ENCODE assay signal across 17 cellular contexts in genomic region chr1:8297245-8297644, GRCh38. TPM values are rescaled to one million over a fixed set of nuclear protein-coding genes. Genes with fewer than 3 reads are reported as not detected.
DNase-seq lines count a peak whose midpoint lies in the region; ATAC-seq, FAIRE-seq and TF ChIP-seq lines count a peak whose summit lies in the region.
"Had no signal": no experiment of that assay in that cellular context is flagged by ENCODE, and none has a peak within 500 bp of the region (broad histone marks: within the 10 kb centered on the region; RNA-seq: fewer than 3 reads in every experiment).

No MANE protein-coding gene starts in this region.

- in situ Hi-C loops in HepG2 (cut with HindIII; ENCODE audit: extremely low pct_ligation_motif_present, low pct_unique_long_range_greater_than_20kb): no loop called here
- in situ Hi-C loops in K562 (cut with MboI): no loop called here

- H3K79me2 ChIP-seq in HepG2 (ENCODE audit: insufficient read depth, low read length) (no peaks in the 10 kb centered on the region), K562 (ENCODE audit: control insufficient read depth, insufficient read depth, low read length) (no peaks in the 10 kb centered on the region)

- WGBS in HepG2 (ENCODE audit: low lambda C conversion rate): 77% methylated on average over 4 of the region's 4 CpGs
- WGBS in right lobe of liver (ENCODE audit: insufficient coverage, low coverage, low lambda C conversion rate, missing lambda C conversion rate): 90% methylated on average over 3 of the region's 4 CpGs
- WGBS in K562 (ENCODE audit: insufficient coverage, low coverage, missing lambda C conversion rate): 5% methylated on average over 4 of the region's 4 CpGs

- no peak for TF ChIP-seq CTCF in HepG2 (CRISPR knock-in tag; IDR thresholded peaks at IDR 0.05)
- TF ChIP-seq CTCF in right lobe of liver (IDR thresholded peaks at IDR 0.05): no peak
- TF ChIP-seq CTCF in K562 (IDR thresholded peaks at IDR 0.05 in 2 of 3, conservative IDR thresholded peaks at IDR 0.05 in 1 of 3; ENCODE audit: insufficient read depth in 2 of 3, low read depth in 1 of 3, low read length in 3 of 3): no peak
- no peak for TF ChIP-seq CTCF in GM10266 (IDR thresholded peaks at IDR 0.05; ENCODE audit: control insufficient read depth, insufficient read depth, low read depth, missing control alignments)
- TF ChIP-seq CTCF in uterus (IDR thresholded peaks at IDR 0.05): no peak

- H3K4me2 ChIP-seq in HepG2 (ENCODE audit: low read depth, low read length): no peak overlapping the region
- no peak overlapping the region for H3K4me2 ChIP-seq in K562 (ENCODE audit: insufficient read depth, low read length)
- H3K4me2 ChIP-seq: BLaER1 treated with 17β-estradiol and CSF1 and Interleukin-3, amounts not matched to agents 10 nM and 100 nM had no signal

- no peaks in the 10 kb centered on the region for H3K9me1 ChIP-seq in K562 (ENCODE audit: control insufficient read depth, insufficient read depth, low read length)

- intact Hi-C loops in HepG2 (cut with micrococcal nuclease; ENCODE audit: unreplicated experiment) (no loop called here), right lobe of liver (cut with DNase I) (no loop called here), K562 (cut with micrococcal nuclease) (no loop called here), uterus (cut with DNase I; ENCODE audit: low total_unique reads) (no loop called here)

- H3K27me3 ChIP-seq in HepG2 (ENCODE audit: control insufficient read depth in 1 of 2, insufficient read depth in 2 of 2, low read length in 2 of 2): no peaks in the 10 kb centered on the region
- no peaks in the 10 kb centered on the region for H3K27me3 ChIP-seq in right lobe of liver
- peaks cover 25 to 43% of the 10 kb centered on the region in 2 experiments for H3K27me3 ChIP-seq in K562 (ENCODE audit: control insufficient read depth in 2 of 2, insufficient read depth in 2 of 2, low read length in 2 of 2)
- no peaks in the 10 kb centered on the region for H3K27me3 ChIP-seq in uterus
- H3K27me3 ChIP-seq: BLaER1 treated with 17β-estradiol and CSF1 and Interleukin-3, amounts not matched to agents 10 nM and 100 nM had no signal

- ATAC-seq in HepG2 (no peak), right lobe of liver (no peak), K562 (peak; percentile 63; the same call in 2 of the 3 replicates)

- FAIRE-seq in HepG2 (lab: Jason Lieb, UNC) (no peak), K562 (lab: Jason Lieb, UNC) (no peak)
- FAIRE-seq: H54 had no signal

- H2AFZ ChIP-seq in HepG2 (ENCODE audit: low read length) (no peak overlapping the region), K562 (ENCODE audit: low read depth, low read length) (peak overlapping the region; percentile 65)

- POLR2A ChIA-PET in HepG2 (lab: Yijun Ruan, JAX) (no interaction called here), K562 (lab: Yijun Ruan, JAX) (no interaction called here)

- H3K9me3 ChIP-seq in HepG2 (ENCODE audit: low read length) (no peaks in the 10 kb centered on the region), right lobe of liver (no peaks in the 10 kb centered on the region), K562 (replicated peaks; ENCODE audit: control insufficient read depth, insufficient read depth, low read depth, low read length) (no peaks in the 10 kb centered on the region), uterus (no peaks in the 10 kb centered on the region)
- H3K9me3 ChIP-seq: BLaER1 treated with 17β-estradiol and CSF1 and Interleukin-3, amounts not matched to agents 10 nM and 100 nM had no signal

- H3K9ac ChIP-seq in HepG2 (ENCODE audit: insufficient read depth, low read depth, low read length): no peak overlapping the region
- H3K9ac ChIP-seq in K562 (ENCODE audit: insufficient read depth in 1 of 2, low read depth in 2 of 2, low read length in 2 of 2): no peak overlapping the region
- H3K9ac ChIP-seq: BLaER1 treated with 17β-estradiol and CSF1 and Interleukin-3, amounts not matched to agents 10 nM and 100 nM had no signal

- BruUV-seq in HepG2 (replicated peaks; lab: Mats Ljungman, UMichigan) (no TSS peak), K562 (replicated peaks; lab: Mats Ljungman, UMichigan) (no TSS peak)

- no peak for TF ChIP-seq EP300 in HepG2 (IDR thresholded peaks at IDR 0.05; ENCODE audit: low read depth in 2 of 2, low read length in 2 of 2)
- no peak for TF ChIP-seq EP300 in HepG2 (CRISPR knock-in tag; IDR thresholded peaks at IDR 0.05; ENCODE audit: borderline replicate concordance)
- no peak for TF ChIP-seq EP300 in K562 (IDR thresholded peaks at IDR 0.05; ENCODE audit: low read length)

- H4K20me1 ChIP-seq in HepG2 (ENCODE audit: insufficient read depth, low read length) (no peaks in the 10 kb centered on the region), K562 (replicated peaks; ENCODE audit: control insufficient read depth, insufficient read depth, low read length) (no peaks in the 10 kb centered on the region)
- H4K20me1 ChIP-seq: BLaER1 treated with 17β-estradiol and CSF1 and Interleukin-3, amounts not matched to agents 10 nM and 100 nM had no signal

- H3K36me3 ChIP-seq in HepG2 (replicated peaks in 1 of 2; ENCODE audit: control insufficient read depth in 1 of 2, insufficient read depth in 2 of 2, low read length in 2 of 2) (no peaks in the 10 kb centered on the region), right lobe of liver (no peaks in the 10 kb centered on the region), K562 (ENCODE audit: control insufficient read depth, insufficient read depth, low read length) (no peaks in the 10 kb centered on the region), uterus (no peaks in the 10 kb centered on the region)
- H3K36me3 ChIP-seq: BLaER1 treated with 17β-estradiol and CSF1 and Interleukin-3, amounts not matched to agents 10 nM and 100 nM had no signal

- TF ChIP-seq RAD21 in HepG2 (CRISPR knock-in tag; IDR thresholded peaks at IDR 0.05): no peak
- TF ChIP-seq RAD21 in K562 (CRISPR knock-in tag; conservative IDR thresholded peaks at IDR 0.05 in 1 of 2, IDR thresholded peaks at IDR 0.05 in 1 of 2): no peak

- TF ChIP-seq POLR2A in HepG2 (IDR thresholded peaks at IDR 0.05; ENCODE audit: insufficient read depth in 1 of 2, low read depth in 2 of 2, low read length in 2 of 2): no peak
- TF ChIP-seq POLR2A in right lobe of liver (IDR thresholded peaks at IDR 0.05): no peak
- TF ChIP-seq POLR2A in K562 (conservative IDR thresholded peaks at IDR 0.05): no peak
- TF ChIP-seq POLR2A in uterus (IDR thresholded peaks at IDR 0.05): no peak

- H3K4me3 ChIP-seq in HepG2 (replicated peaks in 1 of 3; ENCODE audit: insufficient read depth in 1 of 3, low read depth in 2 of 3, low read length in 3 of 3): no peak overlapping the region
- no peak overlapping the region for H3K4me3 ChIP-seq in right lobe of liver
- H3K4me3 ChIP-seq in K562: no peak overlapping the region
- no peak overlapping the region for H3K4me3 ChIP-seq in uterus
- H3K4me3 ChIP-seq: BLaER1 treated with 17β-estradiol and CSF1 and Interleukin-3, amounts not matched to agents 10 nM and 100 nM had no signal

- CTCF ChIA-PET in HepG2 (lab: Yijun Ruan, JAX; ENCODE audit: low intra/inter-chr PET ratio, low total read pairs) (no interaction called here), K562 (lab: Yijun Ruan, JAX; ENCODE audit: low intra/inter-chr PET ratio) (no interaction called here)

- H3K27ac ChIP-seq in HepG2 (ENCODE audit: extremely low read length, insufficient read depth, low read length) (no peak overlapping the region), right lobe of liver (no peak overlapping the region), K562 (ENCODE audit: extremely low read depth, low read depth, low read length) (no peak overlapping the region), uterus (no peak overlapping the region)
- H3K27ac ChIP-seq: 22Rv1; BLaER1 treated with 17β-estradiol and CSF1 and Interleukin-3, amounts not matched to agents 10 nM and 100 nM had no signal

- DNase-seq in DMS153 (lab: John Stamatoyannopoulos, UW) (peak; percentile 21), DMS153 treated with DMSO at 0.1 percent for 48 hours (lab: John Stamatoyannopoulos, UW; ENCODE audit: unreplicated experiment) (no peak), HepG2 (ENCODE audit: low spot score) (no peak), right lobe of liver (no peak), K562 (ENCODE audit: extremely low read depth in 1 of 4, low spot score in 3 of 4) (no peak), NCI-H1092 treated with DMSO at 0.1 percent for 48 hours (lab: John Stamatoyannopoulos, UW) (no peak), GM10266 (ENCODE audit: extremely low spot score) (no peak), uterus (no peak)
- DNase-seq: DMS79, NCI-H1694 treated with DMSO at 0.1 percent for 48 hours, NCI-H748 treated with DMSO at 0.1 percent for 48 hours, SIG-M5, SW 1271 had no signal

- H3K4me1 ChIP-seq in HepG2 (ENCODE audit: insufficient read depth, low read length) (peaks cover 18% of the 10 kb centered on the region), right lobe of liver (no peaks in the 10 kb centered on the region), K562 (replicated peaks in 1 of 2; ENCODE audit: control insufficient read depth in 2 of 2, insufficient read depth in 2 of 2, low read length in 2 of 2) (no peaks in the 10 kb centered on the region), uterus (peaks cover 0 to 5% of the 10 kb centered on the region in 2 donors)
- H3K4me1 ChIP-seq: BLaER1 treated with 17β-estradiol and CSF1 and Interleukin-3, amounts not matched to agents 10 nM and 100 nM had no signal

RNA-seq across cellular contexts. Expression of gene SLC45A1, which starts 20.7 kb away (rescaled TPM):
- total RNA-seq in HepG2 (2016; rRNA removed; fragmentation: Illumina TruSeq; extraction: Trizol) (not detected in 2 replicates), right lobe of liver (under 1 TPM in 5 of 6 experiments, not detected in 1; 0.13 to 0.53 (median 0.25) TPM), K562 (2014; rRNA removed) (not detected in 2 replicates), K562 (2014; rRNA removed; fragmentation: Illumina TruSeq; extraction: Trizol) (not detected in 2 replicates), K562 (2015; rRNA removed; fragmentation: Illumina TruSeq; extraction: Trizol) (not detected in 2 replicates), K562 (2021) (not detected in 2 replicates), uterus (10 to 100 TPM in 2 of 4 donors, 1 to 10 TPM in 1, under 1 TPM in 1; 0.51 to 13.8 (median 7.4) TPM)
- not detected in 2 replicates for total RNA-seq in HepG2 (2016; cell fraction: cytosol; rRNA removed; fragmentation: Illumina TruSeq; extraction: Trizol; ENCODE audit: low read depth)
- total RNA-seq in HepG2 (2016; cell fraction: insoluble cytoplasmic fraction; rRNA removed; fragmentation: Illumina TruSeq; extraction: Trizol): not detected in 2 replicates
- not detected in 2 replicates for total RNA-seq in HepG2 (2016; cell fraction: membrane; rRNA removed; fragmentation: Illumina TruSeq; extraction: Trizol)
- total RNA-seq in HepG2 (2016; cell fraction: nucleus; rRNA removed; fragmentation: Illumina TruSeq; extraction: Trizol): not detected in 2 replicates
- polyA plus RNA-seq in HepG2 (2011; rRNA removed) (0.05 TPM in 1 of 2 replicates, not detected in the other), K562 (2011; rRNA removed) (not detected in 2 replicates), K562 (2014; fragmentation: Illumina TruSeq; extraction: Trizol) (not detected in 2 replicates), K562 (2014; fragmentation: Nextera tagmentation; extraction: Ambion mirVana) (not detected), K562 (2014; rRNA removed) (not detected in 2 replicates)
- polyA plus RNA-seq in HepG2 (2011; cell fraction: cytosol; rRNA removed): 0.03 TPM in 1 of 2 replicates, not detected in the other
- 0.09 TPM in 1 of 2 replicates, not detected in the other for polyA plus RNA-seq in HepG2 (2011; cell fraction: nucleus; rRNA removed)
- not detected in 2 replicates for polyA plus RNA-seq in HepG2 (2012)
- polyA plus RNA-seq in HepG2 (2016; cell fraction: cytosol; fragmentation: Illumina TruSeq; extraction: Trizol; ENCODE audit: low read depth): not detected in 2 replicates
- polyA plus RNA-seq in HepG2 (2016; cell fraction: insoluble cytoplasmic fraction; fragmentation: Illumina TruSeq; extraction: Trizol; ENCODE audit: low read depth): not detected in 2 replicates
- not detected in 2 replicates for polyA plus RNA-seq in HepG2 (2016; cell fraction: membrane; fragmentation: Illumina TruSeq; extraction: Trizol; ENCODE audit: low read depth)
- polyA plus RNA-seq in HepG2 (2016; cell fraction: nucleus; fragmentation: Illumina TruSeq; extraction: Trizol; ENCODE audit: insufficient read depth, low read depth): not detected in 2 replicates
- polyA minus RNA-seq in HepG2 (2011; rRNA and poly(A)+ RNA removed; ENCODE audit: low replicate concordance): not detected in 2 replicates
- not detected in 2 replicates for polyA minus RNA-seq in HepG2 (2011; cell fraction: cytosol; rRNA and poly(A)+ RNA removed)
- not detected in 2 replicates for polyA minus RNA-seq in HepG2 (2011; cell fraction: nucleus; rRNA and poly(A)+ RNA removed)
- total RNA-seq in K562 (2011; cell fraction: chromatin; rRNA removed; ENCODE audit: low replicate concordance): not detected in 2 replicates
- total RNA-seq in K562 (2011; cell fraction: nucleolus; rRNA removed): not detected in 2 replicates
- total RNA-seq in K562 (2011; cell fraction: nucleoplasm; rRNA removed): not detected in 2 replicates
- not detected in 2 replicates for polyA plus RNA-seq in K562 (2011; cell fraction: cytosol; rRNA removed)
- polyA plus RNA-seq in K562 (2011; cell fraction: nucleus; rRNA removed): not detected in 2 replicates
- polyA plus RNA-seq in K562 (2012): not detected in 2 replicates
- not detected in 2 replicates for polyA minus RNA-seq in K562 (2011; rRNA and poly(A)+ RNA removed)
- not detected in 2 replicates for polyA minus RNA-seq in K562 (2011; cell fraction: cytosol; rRNA and poly(A)+ RNA removed)
- not detected in 2 replicates for polyA minus RNA-seq in K562 (2011; cell fraction: nucleus; rRNA and poly(A)+ RNA removed)
- total RNA-seq: HT-29 had no signal
